In the genomic region with DNA sequence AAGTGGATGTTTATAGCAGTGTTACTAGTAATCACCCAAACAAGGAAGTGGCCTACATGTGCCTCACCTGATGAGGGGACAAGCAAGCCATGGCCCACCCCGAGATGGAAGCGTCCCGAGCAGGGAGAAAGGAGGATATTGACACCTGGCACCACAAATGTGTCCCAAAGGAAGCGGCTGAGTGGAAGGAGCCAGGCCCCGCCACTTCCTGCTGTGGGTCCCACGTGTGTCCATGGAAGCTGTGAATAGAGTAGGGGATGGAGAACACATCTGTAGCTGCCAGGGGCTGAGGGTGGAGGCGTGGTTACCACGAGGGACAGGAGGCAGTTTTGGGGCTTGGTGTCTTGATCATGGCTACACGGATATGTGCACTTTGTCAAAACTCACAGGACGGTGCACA, we compare ENCODE assay signal across 15 cellular contexts. TPM values are rescaled to one million over a fixed set of nuclear protein-coding genes. Genes with fewer than 3 reads are reported as not detected.
DNase-seq lines count a peak whose midpoint lies in the region; ATAC-seq, FAIRE-seq and TF ChIP-seq lines count a peak whose summit lies in the region.
"Had no signal": no experiment of that assay in that cellular context is flagged by ENCODE, and none has a peak within 500 bp of the region (broad histone marks: within the 10 kb centered on the region; RNA-seq: fewer than 3 reads in every experiment).

No MANE protein-coding gene starts in this region.

- H3K27ac ChIP-seq in heart right ventricle = no peak overlapping the region
- H3K27ac ChIP-seq: A549 had no signal

- in situ Hi-C loops in GM13976 (cut with MboI; ENCODE audit: low sequenced_read_pairs, unreplicated experiment) = loop anchor here (25.0 kb wide), 1 partner anchor 138 kb away; a partner anchor contains a TSS

- H3K4me1 ChIP-seq in heart right ventricle = peaks cover 0 to 20% (median 3%) of the 10 kb centered on the region in 9 donors
- H3K4me1 ChIP-seq: A549, BE2C, Caco-2 had no signal

- no peaks in the 10 kb centered on the region for H3K9me3 ChIP-seq in heart right ventricle
- H3K9me3 ChIP-seq: A549, BE2C, Caco-2 had no signal

- no peaks in the 10 kb centered on the region for H3K27me3 ChIP-seq in heart right ventricle
- H3K27me3 ChIP-seq: BE2C had no signal

- WGBS in heart right ventricle, 2 donors = 69 to 74% methylated on average over 10 of the region's 10 CpGs

- H3K4me3 ChIP-seq in heart right ventricle = no peak overlapping the region
- H3K4me3 ChIP-seq: A549 had no signal

- ATAC-seq in left cardiac atrium = no peak
- no peak for ATAC-seq in heart right ventricle
- ATAC-seq: A549, HepG2 had no signal

- peak; percentile 10 for DNase-seq in left cardiac atrium
- DNase-seq in heart right ventricle = no peak
- DNase-seq in GM13976 (ENCODE audit: low spot score) = peak; percentile 9
- DNase-seq in HTR-8/SVneo (ENCODE audit: insufficient read length, low spot score) = no peak
- peak; percentile 80 for DNase-seq in mesenteric fat pad (ENCODE audit: low spot score)
- DNase-seq in 8988T = no peak
- DNase-seq in anterior cingulate cortex (lab: John Stamatoyannopoulos, UW) = no peak
- DNase-seq: BE2C; CD8-positive, alpha-beta memory T cell; DND-41; GDM1 had no signal

- FAIRE-seq in HTR-8/SVneo (lab: Jason Lieb, UNC) = peak; percentile 95
- FAIRE-seq: GM12892 had no signal

- H3K36me3 ChIP-seq in heart right ventricle = no peaks in the 10 kb centered on the region
- H3K36me3 ChIP-seq: BE2C had no signal

- intact Hi-C loops in left cardiac atrium (cut with DNase I) (no loop called here), heart right ventricle (cut with DNase I) (no loop called here)

- TF ChIP-seq CTCF in heart right ventricle (IDR thresholded peaks at IDR 0.05) (no peak), GM13976 (IDR thresholded peaks at IDR 0.05; ENCODE audit: borderline replicate concordance, control extremely low read depth, extremely low read depth, insufficient read depth, missing control alignments) (no peak)

RNA-seq across cellular contexts. Expression of a gene that starts 49.2 kb away (rescaled TPM):
- total RNA-seq in left cardiac atrium (10 to 100 TPM; 12.0 to 16.5 TPM), heart right ventricle (10 to 100 TPM in 2 of 10 donors, 1 to 10 TPM in 8; 7.2 to 14.7 (median 8.7) TPM), mesenteric fat pad (2.5 TPM)
- polyA plus RNA-seq in heart right ventricle = 1 to 10 TPM; 2.8 to 4.0 TPM
- total RNA-seq: CD8-positive, alpha-beta memory T cell; HepG2 had no signal
- polyA plus RNA-seq: CD8-positive, alpha-beta memory T cell; HepG2 had no signal

Comparison
In these comparisons a context has a peak if more than half of its experiments do, and no peak if none do; other contexts are left out.
1. DNase-seq: peak in left cardiac atrium (single experiment), GM13976 (single experiment) and mesenteric fat pad (single experiment); none in heart right ventricle (0 of 2), HTR-8/SVneo (single experiment), 8988T (single experiment) and anterior cingulate cortex (0 of 58).